ENCODE assay signal across 19 cellular contexts in the genomic region with DNA sequence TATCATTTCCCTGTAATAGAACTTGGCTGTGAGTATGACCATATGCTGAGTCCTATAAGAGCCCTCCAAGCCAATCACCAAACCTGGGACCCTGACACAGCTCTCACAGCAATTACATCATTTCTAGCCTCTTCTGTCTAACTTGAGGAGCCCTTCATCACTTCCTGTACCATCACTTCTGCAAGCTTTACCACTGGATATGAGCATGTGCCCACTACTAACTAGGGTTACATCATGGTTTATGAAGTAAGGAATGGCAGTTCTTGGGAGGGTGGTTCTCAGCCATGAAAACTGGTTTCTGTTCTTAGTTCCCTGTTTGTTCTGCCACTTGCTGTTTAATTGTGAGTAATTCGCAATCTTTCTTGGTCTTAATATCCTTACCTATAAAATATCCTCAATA.
"Had no signal": no experiment of that assay in that cellular context is flagged by ENCODE, and none has a peak within 500 bp of the region (broad histone marks: within the 10 kb centered on the region; RNA-seq: fewer than 3 reads in every experiment).

No MANE protein-coding gene starts in this region.

- H3K36me3 Mint-ChIP-seq: stimulated activated naive B cell treated with anti-CD40 and anti-IgM and Interleukin-4, amounts not matched to agents 10 μg/mL and 1 μg/mL and 100 μg/mL, for 72 hours had no signal

- H3K4me1 ChIP-seq: ascending aorta, spleen, transverse colon had no signal

- H3K36me3 ChIP-seq: ascending aorta, spleen, transverse colon had no signal

- ATAC-seq: activated CD8-positive, alpha-beta T cell treated with anti-CD3 and anti-CD28 coated beads, Interleukin-2, amount 10 ng/mL, durations not matched to agents 7 days and 5 days; activated naive CD8-positive, alpha-beta T cell treated with anti-CD3 and anti-CD28 coated beads, Interleukin-2, amount 50 U/mL, for 24 hours; esophagus mucosa; left lobe of liver; sciatic nerve; stimulated activated naive B cell treated with anti-CD40 and anti-IgM and Interleukin-4, amounts not matched to agents 10 μg/mL and 1 μg/mL and 100 μg/mL, for 72 hours had no signal

- H3K27me3 ChIP-seq: ascending aorta, dorsolateral prefrontal cortex, spleen, transverse colon had no signal

- H3K9me3 ChIP-seq: ascending aorta, spleen, transverse colon had no signal

- H3K4me3 ChIP-seq: ascending aorta, dorsolateral prefrontal cortex, spleen, transverse colon had no signal

- DNase-seq: activated CD8-positive, alpha-beta memory T cell treated with anti-CD3 and anti-CD28 coated beads, Interleukin-2, amount 50 U/mL, for 48 hours; activated CD8-positive, alpha-beta T cell treated with anti-CD3 and anti-CD28 coated beads, Interleukin-2, amount 10 ng/mL, durations not matched to agents 7 days and 5 days; activated naive CD4-positive, alpha-beta T cell treated with Interleukin-2 at 50 U/mL for 16 hours; activated naive CD8-positive, alpha-beta T cell treated with anti-CD3 and anti-CD28 coated beads, Interleukin-2, amount 50 U/mL, for 24 hours; dorsolateral prefrontal cortex; mesendoderm; nephron progenitor cell; spleen; stimulated activated CD4-positive, alpha-beta T cell treated with anti-CD3 and anti-CD28 coated beads, Interleukin-2, amount 100 ng/mL, for 24 hours; stimulated activated naive B cell treated with anti-CD40 and anti-IgM and Interleukin-4, amounts not matched to agents 10 μg/mL and 1 μg/mL and 100 μg/mL, for 72 hours; substantia nigra; T1000; transverse colon had no signal

- H3K27ac Mint-ChIP-seq: activated CD8-positive, alpha-beta T cell treated with anti-CD3 and anti-CD28 coated beads, Interleukin-2, amount 10 ng/mL, durations not matched to agents 7 days and 5 days; activated naive CD8-positive, alpha-beta T cell treated with anti-CD3 and anti-CD28 coated beads, Interleukin-2, amount 50 U/mL, for 24 hours; activated T-helper 1 cell treated with anti-CD3 and anti-CD28 coated beads, Interleukin-12 subunit alpha, Interleukin-12 subunit beta, Interleukin-2, Interleukin-4 antibody, amounts not matched to agents 30 ng/mL and 10 ng/mL and 1 ng/mL, durations not matched to agents 14 hours and 24 hours and 36 hours; nephron progenitor cell; stimulated activated naive B cell treated with anti-CD40 and anti-IgM and Interleukin-4, amounts not matched to agents 10 μg/mL and 1 μg/mL and 100 μg/mL, for 72 hours had no signal

- H3K9me3 Mint-ChIP-seq: activated naive CD8-positive, alpha-beta T cell treated with anti-CD3 and anti-CD28 coated beads, Interleukin-2, amount 50 U/mL, for 24 hours; activated T-helper 1 cell treated with anti-CD3 and anti-CD28 coated beads, Interleukin-12 subunit alpha, Interleukin-12 subunit beta, Interleukin-2, Interleukin-4 antibody, amounts not matched to agents 30 ng/mL and 10 ng/mL and 1 ng/mL, durations not matched to agents 14 hours and 24 hours and 36 hours; nephron progenitor cell had no signal

- H3K27ac ChIP-seq: ascending aorta, dorsolateral prefrontal cortex, spleen, transverse colon, VCaP had no signal

- H3K4me3 Mint-ChIP-seq: activated CD8-positive, alpha-beta T cell treated with anti-CD3 and anti-CD28 coated beads, Interleukin-2, amount 10 ng/mL, durations not matched to agents 7 days and 5 days; activated naive CD8-positive, alpha-beta T cell treated with anti-CD3 and anti-CD28 coated beads, Interleukin-2, amount 50 U/mL, for 24 hours; activated T-helper 1 cell treated with anti-CD3 and anti-CD28 coated beads, Interleukin-12 subunit alpha, Interleukin-12 subunit beta, Interleukin-2, Interleukin-4 antibody, amounts not matched to agents 30 ng/mL and 10 ng/mL and 1 ng/mL, durations not matched to agents 14 hours and 24 hours and 36 hours; nephron progenitor cell; stimulated activated naive B cell treated with anti-CD40 and anti-IgM and Interleukin-4, amounts not matched to agents 10 μg/mL and 1 μg/mL and 100 μg/mL, for 72 hours had no signal

- H3K4me1 Mint-ChIP-seq: activated naive CD8-positive, alpha-beta T cell treated with anti-CD3 and anti-CD28 coated beads, Interleukin-2, amount 50 U/mL, for 24 hours; stimulated activated naive B cell treated with anti-CD40 and anti-IgM and Interleukin-4, amounts not matched to agents 10 μg/mL and 1 μg/mL and 100 μg/mL, for 72 hours had no signal
